29 cellular contexts compared by ENCODE assay signal in genomic region chr16:28058839-28059589, GRCh38. TPM values are rescaled to one million over a fixed set of nuclear protein-coding genes. Genes with fewer than 3 reads are reported as not detected.
DNase-seq lines count a peak whose midpoint lies in the region.
"Had no signal": no experiment of that assay in that cellular context is flagged by ENCODE, and none has a peak within 500 bp of the region (broad histone marks: within the 10 kb centered on the region; RNA-seq: fewer than 3 reads in every experiment).

No MANE protein-coding gene starts in this region.

- no peak overlapping the region for H3K4me3 ChIP-seq in CD8-positive, alpha-beta memory T cell (ENCODE audit: low read length)
- H3K4me3 ChIP-seq: BLaER1, GM23248 had no signal

- POLR2A ChIA-PET in CD8-positive, alpha-beta memory T cell (lab: Charles Lee) = no interaction called here

- peaks cover 42 to 59% of the 10 kb centered on the region in 2 donors for H3K27me3 Mint-ChIP-seq in CD8-positive, alpha-beta memory T cell

- intact Hi-C loops in posterior vena cava (cut with DNase I) = no loop called here

- CTCF ChIA-PET in CD8-positive, alpha-beta memory T cell (lab: Charles Lee) = no interaction called here

- no peaks in the 10 kb centered on the region for H3K36me3 ChIP-seq in CD8-positive, alpha-beta memory T cell (ENCODE audit: insufficient read depth, low read length)
- H3K36me3 ChIP-seq: BLaER1 had no signal

- H3K27me3 ChIP-seq in CD8-positive, alpha-beta memory T cell (ENCODE audit: insufficient read depth, low read length, poor library complexity, severe bottlenecking) = peaks cover 14% of the 10 kb centered on the region

- no peak overlapping the region for H3K27ac ChIP-seq in CD8-positive, alpha-beta memory T cell (ENCODE audit: low read depth, low read length)
- H3K27ac ChIP-seq: BLaER1, GM23248, RWPE1 had no signal

- no peaks in the 10 kb centered on the region for H3K9me3 Mint-ChIP-seq in CD8-positive, alpha-beta memory T cell

- H3K4me1 ChIP-seq in CD8-positive, alpha-beta memory T cell (ENCODE audit: insufficient read depth, low read length) = no peaks in the 10 kb centered on the region

- H3K27ac Mint-ChIP-seq in CD8-positive, alpha-beta memory T cell = no peak overlapping the region
- H3K27ac Mint-ChIP-seq: CD4-positive, CD25-positive, alpha-beta regulatory T cell had no signal

- H3K9me3 ChIP-seq in CD8-positive, alpha-beta memory T cell (ENCODE audit: low read length) = no peaks in the 10 kb centered on the region
- H3K9me3 ChIP-seq: BLaER1 had no signal

- DNase-seq in activated CD4-positive, alpha-beta T cell treated with anti-CD3 and anti-CD28 coated beads for 48 hours = peak; percentile 17
- DNase-seq in activated CD4-positive, alpha-beta T cell treated with anti-CD3 and anti-CD28 coated beads, Interleukin-2, amount 50 U/mL, for 1 hour = no peak
- DNase-seq in stimulated activated CD4-positive, alpha-beta T cell treated with anti-CD3 and anti-CD28 coated beads, Interleukin-2, amount 100 ng/mL, for 4 hours (ENCODE audit: low read depth) = peak; percentile 3
- DNase-seq in stimulated activated CD4-positive, alpha-beta T cell treated with anti-CD3 and anti-CD28 coated beads, Interleukin-2, amount 100 ng/mL, for 24 hours = no peak
- peak; percentile 62 for DNase-seq in posterior vena cava (ENCODE audit: low spot score)
- no peak for DNase-seq in DMS 273 (lab: John Stamatoyannopoulos, UW; ENCODE audit: unreplicated experiment)
- DNase-seq in globus pallidus (ENCODE audit: low spot score) = no peak
- no peak for DNase-seq in CD8-positive, alpha-beta memory T cell
- DNase-seq: CD4-positive, CD25-positive, alpha-beta regulatory T cell; DMS53; GM23248; H7; Karpas-422; NCI-H1092; NCI-H1417 treated with DMSO at 0.1 percent for 48 hours; NCI-H1694 treated with DMSO at 0.1 percent for 48 hours; NCI-H2081; NCI-H2227 treated with DMSO at 0.1 percent for 48 hours; NCI-H526 treated with DMSO at 0.1 percent for 48 hours; SHP77 had no signal

- no peak overlapping the region for H3K4me3 Mint-ChIP-seq in CD8-positive, alpha-beta memory T cell

- H3K4me1 Mint-ChIP-seq in CD8-positive, alpha-beta memory T cell = peaks cover 2 to 10% (median 3%) of the 10 kb centered on the region in 3 donors

- peaks cover 0 to 1% (median 0%) of the 10 kb centered on the region in 3 donors for H3K36me3 Mint-ChIP-seq in CD8-positive, alpha-beta memory T cell
- H3K36me3 Mint-ChIP-seq: CD4-positive, CD25-positive, alpha-beta regulatory T cell had no signal

RNA-seq across cellular contexts. Expression of gene GSG1L, which starts 4.5 kb away (rescaled TPM):
- total RNA-seq in posterior vena cava = not detected
- total RNA-seq in CD8-positive, alpha-beta memory T cell = under 1 TPM in 1 of 2 experiments, not detected in 1; 0.18 TPM
- not detected for polyA plus RNA-seq in CD8-positive, alpha-beta memory T cell
- total RNA-seq: A172; CD4-positive, CD25-positive, alpha-beta regulatory T cell; Daoy; G401; GM23248; H7; HepG2; HT1080; NCI-H460 had no signal
- polyA plus RNA-seq: AG04450, GM23248, HepG2 had no signal

Comparison
In these comparisons a context has a peak if more than half of its experiments do, and no peak if none do; other contexts are left out.
1. DNase-seq: peak in activated CD4-positive, alpha-beta T cell treated with anti-CD3 and anti-CD28 coated beads for 48 hours (single experiment), stimulated activated CD4-positive, alpha-beta T cell treated with anti-CD3 and anti-CD28 coated beads, Interleukin-2, amount 100 ng/mL, for 4 hours (single experiment) and posterior vena cava (single experiment); none in activated CD4-positive, alpha-beta T cell treated with anti-CD3 and anti-CD28 coated beads, Interleukin-2, amount 50 U/mL, for 1 hour (single experiment), stimulated activated CD4-positive, alpha-beta T cell treated with anti-CD3 and anti-CD28 coated beads, Interleukin-2, amount 100 ng/mL, for 24 hours (0 of 2), DMS 273 (single experiment), globus pallidus (single experiment) and CD8-positive, alpha-beta memory T cell (0 of 5).